Comparison of ENCODE assay signal across 25 cellular contexts in genomic region chr7:50615519-50615845, GRCh38. TPM values are rescaled to one million over a fixed set of nuclear protein-coding genes. Genes with fewer than 3 reads are reported as not detected.
A peak's percentile ranks its signal among the peaks of the same experiment; 100 is the strongest.
DNase-seq lines count a peak whose midpoint lies in the region; ATAC-seq and TF ChIP-seq lines count a peak whose summit lies in the region.
"Had no signal": no experiment of that assay in that cellular context is flagged by ENCODE, and none has a peak within 500 bp of the region (broad histone marks: within the 10 kb centered on the region; RNA-seq: fewer than 3 reads in every experiment).

No MANE protein-coding gene starts in this region.

- no peaks in the 10 kb centered on the region for H3K36me3 ChIP-seq in mammary epithelial cell (ENCODE audit: insufficient read depth, low read length)
- H3K36me3 ChIP-seq in stomach: peaks cover 18 to 74% (median 72%) of the 10 kb centered on the region in 4 donors

- peaks cover 10% of the 10 kb centered on the region for H3K4me1 ChIP-seq in mammary epithelial cell (ENCODE audit: insufficient read depth, low read length)
- peaks cover 0 to 27% (median 10%) of the 10 kb centered on the region in 4 donors for H3K4me1 ChIP-seq in stomach
- H3K4me1 ChIP-seq: HAP-1 had no signal

- ATAC-seq in left colon (peak; percentile 12), GM21526 (IDR thresholded peaks at IDR 0.05; ENCODE audit: low FRiP score, unreplicated experiment) (no peak)
- no peak for ATAC-seq in activated CD8-positive, alpha-beta T cell treated with anti-CD3 and anti-CD28 coated beads, Interleukin-2, amount 10 ng/mL, durations not matched to agents 7 days and 5 days
- ATAC-seq: GM23338 had no signal

- TF ChIP-seq POLR2A in stomach (IDR thresholded peaks at IDR 0.05): no peak

- intact Hi-C loops in MCF 10A (cut with micrococcal nuclease) (no loop called here), mammary epithelial cell (cut with micrococcal nuclease) (no loop called here), left colon (cut with DNase I, micrococcal nuclease) (no loop called here), stomach (cut with DNase I; ENCODE audit: low total_unique reads) (no loop called here)

- H3K27me3 ChIP-seq in mammary epithelial cell (ENCODE audit: insufficient read depth, low read length) (peaks cover 2% of the 10 kb centered on the region), stomach (no peaks in the 10 kb centered on the region)
- H3K27me3 ChIP-seq: BLaER1 treated with 17β-estradiol and CSF1 and Interleukin-3, amounts not matched to agents 10 nM and 100 nM had no signal

- H3K27ac ChIP-seq in mammary epithelial cell (ENCODE audit: insufficient read depth, low read depth, low read length) (no peak overlapping the region), stomach (peak overlapping the region in 2 of 5 donors; percentile 29 to 39)
- H3K27ac ChIP-seq: 22Rv1; BLaER1 treated with 17β-estradiol and CSF1 and Interleukin-3, amounts not matched to agents 10 nM and 100 nM; HL-60; RWPE1 had no signal

- dilution Hi-C loops in mammary epithelial cell (cut with HindIII; ENCODE audit: low sequenced_read_pairs): no loop called here

- H3K9ac ChIP-seq in mammary epithelial cell (ENCODE audit: insufficient read depth, low read length): no peak overlapping the region
- H3K9ac ChIP-seq: BLaER1 treated with 17β-estradiol and CSF1 and Interleukin-3, amounts not matched to agents 10 nM and 100 nM had no signal

- no peak overlapping the region for H2AFZ ChIP-seq in mammary epithelial cell (ENCODE audit: low read depth, low read length)
- H2AFZ ChIP-seq: GM23338 had no signal

- WGBS in mammary epithelial cell (ENCODE audit: low coverage, missing lambda C conversion rate): 100% methylated on average over 3 of the region's 3 CpGs
- 68 to 100% (median 89%) methylated on average over 2 to 3 of the region's 3 CpGs for WGBS in stomach, 5 donors

- H3K9me3 Mint-ChIP-seq in MCF 10A (ENCODE audit: unreplicated experiment) (no peaks in the 10 kb centered on the region), neural crest cell (no peaks in the 10 kb centered on the region)
- H3K9me3 Mint-ChIP-seq in activated CD8-positive, alpha-beta T cell treated with anti-CD3 and anti-CD28 coated beads, Interleukin-2, amount 10 ng/mL, durations not matched to agents 7 days and 5 days (ENCODE audit: insufficient read depth): no peaks in the 10 kb centered on the region
- H3K9me3 Mint-ChIP-seq: GM23338 had no signal

- BruUV-seq in MCF 10A (replicated peaks; lab: Mats Ljungman, UMichigan) (no TSS peak), mammary epithelial cell (replicated peaks; lab: Mats Ljungman, UMichigan) (no TSS peak)

- in situ Hi-C loops in mammary epithelial cell (cut with MboI; ENCODE audit: low sequenced_read_pairs in 2 of 2): no loop called here

- no peak overlapping the region for H3K4me2 ChIP-seq in mammary epithelial cell (ENCODE audit: insufficient read depth, low read depth, low read length)
- H3K4me2 ChIP-seq: BLaER1 treated with 17β-estradiol and CSF1 and Interleukin-3, amounts not matched to agents 10 nM and 100 nM; GM23338 had no signal

- H3K27me3 Mint-ChIP-seq in MCF 10A (ENCODE audit: insufficient read depth, unreplicated experiment): no peaks in the 10 kb centered on the region
- no peaks in the 10 kb centered on the region for H3K27me3 Mint-ChIP-seq in neural crest cell (ENCODE audit: low read depth)
- H3K27me3 Mint-ChIP-seq in activated CD8-positive, alpha-beta T cell treated with anti-CD3 and anti-CD28 coated beads, Interleukin-2, amount 10 ng/mL, durations not matched to agents 7 days and 5 days (ENCODE audit: low read depth): peaks cover 15% of the 10 kb centered on the region
- H3K27me3 Mint-ChIP-seq: CD4-positive, alpha-beta memory T cell had no signal

- peaks cover 7% of the 10 kb centered on the region for H3K4me1 Mint-ChIP-seq in MCF 10A (ENCODE audit: insufficient read depth, unreplicated experiment)
- no peaks in the 10 kb centered on the region for H3K4me1 Mint-ChIP-seq in neural crest cell
- peaks cover 26% of the 10 kb centered on the region for H3K4me1 Mint-ChIP-seq in activated CD8-positive, alpha-beta T cell treated with anti-CD3 and anti-CD28 coated beads, Interleukin-2, amount 10 ng/mL, durations not matched to agents 7 days and 5 days (ENCODE audit: low read depth)

- H4K20me1 ChIP-seq in mammary epithelial cell (ENCODE audit: insufficient read depth, low read length): no peaks in the 10 kb centered on the region

- CTCF ChIA-PET in MCF 10A (lab: Yijun Ruan, JAX): interaction anchor here (0.6 to 6.4 kb wide), 10 partner anchors 10 to 546 kb away, joined by 3 to 48 read pairs (median 4); no protein-coding TSS in a partner anchor
- CTCF ChIA-PET in mammary epithelial cell (lab: Charles Lee; ENCODE audit: low non-redundant PET): interaction anchor here (0.6 kb wide), 1 partner anchor 73 kb away, joined by 4 read pairs; no protein-coding TSS in a partner anchor
- CTCF ChIA-PET in activated CD8-positive, alpha-beta T cell treated with anti-CD3 and anti-CD28 coated beads, Interleukin-2, amount 10 ng/mL, durations not matched to agents 7 days and 5 days (lab: Charles Lee): interaction anchor here (1.1 to 7.1 kb wide), 13 partner anchors 15 to 546 kb away, joined by 3 to 84 read pairs (median 5); no protein-coding TSS in a partner anchor

- no peaks in the 10 kb centered on the region for H3K79me2 ChIP-seq in mammary epithelial cell (ENCODE audit: insufficient read depth, low read length)

- POLR2A ChIA-PET in MCF 10A (lab: Yijun Ruan, JAX): interaction anchor here (1.0 kb wide), 1 partner anchor 22 kb away, joined by 3 read pairs; no protein-coding TSS in a partner anchor
- POLR2A ChIA-PET in activated CD8-positive, alpha-beta T cell treated with anti-CD3 and anti-CD28 coated beads, Interleukin-2, amount 10 ng/mL, durations not matched to agents 7 days and 5 days (lab: Charles Lee): no interaction called here

- TF ChIP-seq EP300 in stomach (IDR thresholded peaks at IDR 0.05): no peak

- H3K9me3 ChIP-seq in mammary epithelial cell (replicated peaks; ENCODE audit: insufficient read depth, low read length) (no peaks in the 10 kb centered on the region), stomach (no peaks in the 10 kb centered on the region)
- H3K9me3 ChIP-seq: BLaER1 treated with 17β-estradiol and CSF1 and Interleukin-3, amounts not matched to agents 10 nM and 100 nM; HAP-1 had no signal

- H3K4me3 Mint-ChIP-seq in MCF 10A (ENCODE audit: unreplicated experiment): no peak overlapping the region
- H3K4me3 Mint-ChIP-seq in neural crest cell: no peak overlapping the region
- no peak overlapping the region for H3K4me3 Mint-ChIP-seq in activated CD8-positive, alpha-beta T cell treated with anti-CD3 and anti-CD28 coated beads, Interleukin-2, amount 10 ng/mL, durations not matched to agents 7 days and 5 days
- H3K4me3 Mint-ChIP-seq: CD4-positive, alpha-beta memory T cell; GM23338 had no signal

- DNase-seq in MCF 10A (ENCODE audit: unreplicated experiment) (no peak), mammary epithelial cell (no peak), left colon (no peak), neural crest cell (ENCODE audit: low read depth, low spot score) (no peak), foreskin fibroblast (no peak), stomach (no peak)
- DNase-seq in activated CD8-positive, alpha-beta T cell treated with anti-CD3 and anti-CD28 coated beads, Interleukin-2, amount 10 ng/mL, durations not matched to agents 7 days and 5 days: no peak
- DNase-seq: ACHN; CD4-positive, alpha-beta memory T cell; NCI-H146; NCI-H2029 treated with DMSO at 0.1 percent for 48 hours; NCI-H2171; NCI-H345; NCI-H524; NCI-H774; NK-92 treated with Interleukin-12 subunit alpha and Interleukin-12 subunit beta, amount 100 ng/mL, for 24 hours; SIG-M5 had no signal

- H3K4me3 ChIP-seq in mammary epithelial cell (replicated peaks in 1 of 3; ENCODE audit: insufficient read depth in 1 of 3, low read depth in 2 of 3, low read length in 3 of 3) (no peak overlapping the region), foreskin fibroblast (ENCODE audit: low read depth in 1 of 2, low read length in 2 of 2) (no peak overlapping the region), stomach (no peak overlapping the region)
- H3K4me3 ChIP-seq: BLaER1 treated with 17β-estradiol and CSF1 and Interleukin-3, amounts not matched to agents 10 nM and 100 nM; GM23338; HAP-1 had no signal

- H3K36me3 Mint-ChIP-seq in MCF 10A (ENCODE audit: insufficient read depth, unreplicated experiment): peaks cover 47% of the 10 kb centered on the region
- H3K36me3 Mint-ChIP-seq in neural crest cell (ENCODE audit: low read depth): peaks cover 11% of the 10 kb centered on the region
- no peaks in the 10 kb centered on the region for H3K36me3 Mint-ChIP-seq in activated CD8-positive, alpha-beta T cell treated with anti-CD3 and anti-CD28 coated beads, Interleukin-2, amount 10 ng/mL, durations not matched to agents 7 days and 5 days (ENCODE audit: low read depth)

- TF ChIP-seq CTCF in MCF 10A (IDR thresholded peaks at IDR 0.05; ENCODE audit: unreplicated experiment): no peak
- no peak for TF ChIP-seq CTCF in mammary epithelial cell (conservative IDR thresholded peaks at IDR 0.05 in 1 of 2, IDR thresholded peaks at IDR 0.05 in 1 of 2; ENCODE audit: extremely low read depth in 1 of 2, insufficient read depth in 1 of 2, low read depth in 1 of 2, low read length in 2 of 2)
- no peak for TF ChIP-seq CTCF in neural crest cell (conservative IDR thresholded peaks at IDR 0.05)
- TF ChIP-seq CTCF in foreskin fibroblast (IDR thresholded peaks at IDR 0.05; ENCODE audit: low read depth, low read length): no peak
- TF ChIP-seq CTCF in stomach (IDR thresholded peaks at IDR 0.05): no peak

- H3K27ac Mint-ChIP-seq in MCF 10A (ENCODE audit: low read depth, unreplicated experiment) (peak overlapping the region; percentile 79), neural crest cell (ENCODE audit: unreplicated experiment) (peak overlapping the region; percentile 89)
- H3K27ac Mint-ChIP-seq in activated CD8-positive, alpha-beta T cell treated with anti-CD3 and anti-CD28 coated beads, Interleukin-2, amount 10 ng/mL, durations not matched to agents 7 days and 5 days: no peak overlapping the region
- H3K27ac Mint-ChIP-seq: GM23338 had no signal

RNA-seq across cellular contexts. Expression of gene DDC, which starts 50.3 kb away (rescaled TPM):
- total RNA-seq in MCF 10A (2022) (0.64 and 0.79 TPM in 2 replicates), mammary epithelial cell (not detected), left colon (10 to 100 TPM; 69.3 to 74.7 TPM), neural crest cell (0.57 and 1.0 TPM in 2 replicates), stomach (10 to 100 TPM in 2 of 5 donors, not detected in 3; 10.3 to 95.0 TPM)
- polyA plus RNA-seq in mammary epithelial cell (not detected), stomach (1 to 10 TPM in 2 of 3 donors, under 1 TPM in 1; 0.95 to 4.7 (median 2.2) TPM)
- not detected for polyA minus RNA-seq in mammary epithelial cell
- not detected for total RNA-seq in activated CD8-positive, alpha-beta T cell treated with anti-CD3 and anti-CD28 coated beads, Interleukin-2, amount 10 ng/mL, durations not matched to agents 7 days and 5 days
- total RNA-seq: CD4-positive, alpha-beta memory T cell; Daoy; GM23338 had no signal
- polyA plus RNA-seq: CD4-positive, alpha-beta memory T cell; GM23338 had no signal
